Comparison of ENCODE assay signal across 1 cellular context in the genomic region with DNA sequence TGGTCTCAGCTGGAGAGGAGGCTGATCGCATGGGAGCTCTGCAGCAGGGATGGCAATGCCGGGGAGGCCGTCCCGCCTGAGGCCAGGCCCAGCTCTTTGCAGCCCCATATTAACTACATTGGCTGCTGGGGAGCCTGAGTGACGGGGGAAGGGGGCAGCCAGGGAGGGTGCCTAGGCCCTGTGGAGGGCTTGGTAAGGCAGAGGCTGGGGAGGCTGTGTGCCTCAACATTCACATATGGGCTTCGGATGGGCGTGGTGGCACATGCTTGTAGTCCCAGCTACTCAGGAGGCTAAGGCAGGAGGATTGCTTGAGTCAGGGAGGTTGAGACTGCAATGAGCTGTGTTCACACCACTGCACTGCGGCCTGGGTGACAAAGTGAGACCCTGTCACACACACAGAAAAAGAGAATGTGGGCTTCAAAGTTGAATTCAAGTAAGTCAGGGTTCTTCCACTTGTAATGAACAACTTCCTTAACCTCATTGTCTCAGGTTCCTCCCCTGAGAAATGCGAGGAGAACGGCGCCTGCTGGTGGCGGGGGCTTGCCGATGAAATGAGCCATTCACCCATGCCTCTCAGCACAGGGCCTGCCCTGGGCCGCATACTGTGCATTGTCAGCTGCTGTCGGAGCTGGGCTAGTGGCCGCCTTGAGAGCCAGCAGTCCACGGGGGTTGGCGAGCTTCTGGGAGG.
TF ChIP-seq lines count a peak whose summit lies in the region.

No MANE protein-coding gene starts in this region.

TF ChIP-seq in K562, 482 proteins besides CTCF, POLR2A, EP300 and RAD21:
- TF ChIP-seq, protein P1, sequence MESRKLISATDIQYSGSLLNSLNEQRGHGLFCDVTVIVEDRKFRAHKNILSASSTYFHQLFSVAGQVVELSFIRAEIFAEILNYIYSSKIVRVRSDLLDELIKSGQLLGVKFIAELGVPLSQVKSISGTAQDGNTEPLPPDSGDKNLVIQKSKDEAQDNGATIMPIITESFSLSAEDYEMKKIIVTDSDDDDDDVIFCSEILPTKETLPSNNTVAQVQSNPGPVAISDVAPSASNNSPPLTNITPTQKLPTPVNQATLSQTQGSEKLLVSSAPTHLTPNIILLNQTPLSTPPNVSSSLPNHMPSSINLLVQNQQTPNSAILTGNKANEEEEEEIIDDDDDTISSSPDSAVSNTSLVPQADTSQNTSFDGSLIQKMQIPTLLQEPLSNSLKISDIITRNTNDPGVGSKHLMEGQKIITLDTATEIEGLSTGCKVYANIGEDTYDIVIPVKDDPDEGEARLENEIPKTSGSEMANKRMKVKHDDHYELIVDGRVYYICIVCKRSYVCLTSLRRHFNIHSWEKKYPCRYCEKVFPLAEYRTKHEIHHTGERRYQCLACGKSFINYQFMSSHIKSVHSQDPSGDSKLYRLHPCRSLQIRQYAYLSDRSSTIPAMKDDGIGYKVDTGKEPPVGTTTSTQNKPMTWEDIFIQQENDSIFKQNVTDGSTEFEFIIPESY (CRISPR knock-in tag; IDR thresholded peaks at IDR 0.05) = peak; percentile 84
